11 cellular contexts compared by ENCODE assay signal in genomic region chr9:972512-973294, GRCh38. TPM values are rescaled to one million over a fixed set of nuclear protein-coding genes. Genes with fewer than 3 reads are reported as not detected.
DNase-seq lines count a peak whose midpoint lies in the region; ATAC-seq and TF ChIP-seq lines count a peak whose summit lies in the region.
"Had no signal": no experiment of that assay in that cellular context is flagged by ENCODE, and none has a peak within 500 bp of the region (broad histone marks: within the 10 kb centered on the region; RNA-seq: fewer than 3 reads in every experiment).

No MANE protein-coding gene starts in this region.

- no peaks in the 10 kb centered on the region for H3K9me3 ChIP-seq in PC-9 (ENCODE audit: insufficient read depth, low read depth)

- H3K27me3 Mint-ChIP-seq in glutamatergic neuron (ENCODE audit: unreplicated experiment): peaks cover 53% of the 10 kb centered on the region
- peaks cover 94% of the 10 kb centered on the region for H3K27me3 Mint-ChIP-seq in neural crest cell (ENCODE audit: low read depth)

- H3K79me2 ChIP-seq in PC-9 (ENCODE audit: low read depth): no peaks in the 10 kb centered on the region

- H3K4me3 Mint-ChIP-seq in glutamatergic neuron (ENCODE audit: unreplicated experiment) (peak overlapping the region; percentile 64), neural crest cell (peak overlapping the region; percentile 81)
- H3K4me3 Mint-ChIP-seq: stimulated activated effector memory CD8-positive, alpha-beta T cell treated with anti-CD3 and anti-CD28 coated beads, Interleukin-12 subunit alpha, Interleukin-12 subunit beta, amount 100 ng/mL, for 72 hours had no signal

- H3K4me3 ChIP-seq in PC-9: no peak overlapping the region
- H3K4me3 ChIP-seq: BLaER1 treated with 17β-estradiol and CSF1 and Interleukin-3, amounts not matched to agents 10 nM and 100 nM had no signal

- peaks cover 21% of the 10 kb centered on the region for H3K9me3 Mint-ChIP-seq in glutamatergic neuron (ENCODE audit: unreplicated experiment)
- no peaks in the 10 kb centered on the region for H3K9me3 Mint-ChIP-seq in neural crest cell
- H3K9me3 Mint-ChIP-seq: stimulated activated effector memory CD8-positive, alpha-beta T cell treated with anti-CD3 and anti-CD28 coated beads, Interleukin-12 subunit alpha, Interleukin-12 subunit beta, amount 100 ng/mL, for 72 hours had no signal

- H3F3A ChIP-seq in PC-9 (ENCODE audit: insufficient read depth, low read depth): no peaks in the 10 kb centered on the region

- intact Hi-C loops in left cardiac atrium (cut with DNase I) (no loop called here), Right ventricle myocardium inferior (cut with DNase I) (no loop called here), PC-9 (cut with micrococcal nuclease; ENCODE audit: unreplicated experiment) (no loop called here)

- no peaks in the 10 kb centered on the region for H3K4me1 ChIP-seq in PC-9 (replicated peaks; ENCODE audit: insufficient read depth)

- no peak for DNase-seq in left cardiac atrium
- no peak for DNase-seq in Right ventricle myocardium inferior (ENCODE audit: missing footprints)
- DNase-seq in glutamatergic neuron: peak; percentile 43
- no peak for DNase-seq in neural crest cell (ENCODE audit: low read depth, low spot score)
- no peak for DNase-seq in glomerular visceral epithelial cell (ENCODE audit: extremely low spot score)
- DNase-seq in PC-9: no peak
- no peak for DNase-seq in SIG-M5 treated with dmso at 0.1 percent for 504 hours (lab: John Stamatoyannopoulos, UW; ENCODE audit: unreplicated experiment)
- DNase-seq: brain microvascular endothelial cell had no signal

- no peak overlapping the region for H3K27ac ChIP-seq in PC-9
- H3K27ac ChIP-seq: BLaER1 treated with 17β-estradiol and CSF1 and Interleukin-3, amounts not matched to agents 10 nM and 100 nM; brain microvascular endothelial cell had no signal

- peaks cover 11% of the 10 kb centered on the region for H3K4me1 Mint-ChIP-seq in glutamatergic neuron (ENCODE audit: low read depth, unreplicated experiment)
- H3K4me1 Mint-ChIP-seq in neural crest cell: peaks cover 24% of the 10 kb centered on the region

- no peak overlapping the region for H3K4me2 ChIP-seq in PC-9
- H3K4me2 ChIP-seq: BLaER1 treated with 17β-estradiol and CSF1 and Interleukin-3, amounts not matched to agents 10 nM and 100 nM had no signal

- H4K20me1 ChIP-seq in PC-9 (ENCODE audit: insufficient read depth): no peaks in the 10 kb centered on the region
- H4K20me1 ChIP-seq: BLaER1 treated with 17β-estradiol and CSF1 and Interleukin-3, amounts not matched to agents 10 nM and 100 nM had no signal

- H3K9me2 ChIP-seq in PC-9 (ENCODE audit: insufficient read depth): no peaks in the 10 kb centered on the region

- peak; percentile 3 to 47 for ATAC-seq in left cardiac atrium
- no peak for ATAC-seq in Right ventricle myocardium inferior
- no peak for ATAC-seq in HG02759 (IDR thresholded peaks at IDR 0.05; ENCODE audit: unreplicated experiment)
- ATAC-seq: stimulated activated effector memory CD8-positive, alpha-beta T cell treated with anti-CD3 and anti-CD28 coated beads, Interleukin-12 subunit alpha, Interleukin-12 subunit beta, amount 100 ng/mL, for 72 hours had no signal

- H3K27ac Mint-ChIP-seq in glutamatergic neuron (ENCODE audit: unreplicated experiment) (no peak overlapping the region), neural crest cell (ENCODE audit: unreplicated experiment) (no peak overlapping the region)
- H3K27ac Mint-ChIP-seq: stimulated activated effector memory CD8-positive, alpha-beta T cell treated with anti-CD3 and anti-CD28 coated beads, Interleukin-12 subunit alpha, Interleukin-12 subunit beta, amount 100 ng/mL, for 72 hours had no signal

- no peak overlapping the region for H2AFZ ChIP-seq in PC-9

- no TSS peak for BruUV-seq in PC-9 (replicated peaks; lab: Mats Ljungman, UMichigan)

- CTCF ChIA-PET in PC-9 (lab: Charles Lee): no interaction called here

- no peak for TF ChIP-seq CTCF in glutamatergic neuron (IDR thresholded peaks at IDR 0.05; ENCODE audit: partially characterized antibody, unreplicated experiment)
- TF ChIP-seq CTCF in neural crest cell (conservative IDR thresholded peaks at IDR 0.05): no peak
- no peak for TF ChIP-seq CTCF in PC-9 (conservative IDR thresholded peaks at IDR 0.05)

- peaks cover 6% of the 10 kb centered on the region; the same call in 1 of the 2 replicates for H3K27me3 ChIP-seq in PC-9 (ENCODE audit: insufficient read depth, low read depth)

- H3K36me3 Mint-ChIP-seq in glutamatergic neuron (ENCODE audit: unreplicated experiment) (peaks cover 9% of the 10 kb centered on the region), neural crest cell (ENCODE audit: low read depth) (no peaks in the 10 kb centered on the region)

- POLR2A ChIA-PET in PC-9 (lab: Charles Lee; ENCODE audit: unreplicated experiment): no interaction called here

- no peaks in the 10 kb centered on the region for H3K36me3 ChIP-seq in PC-9 (ENCODE audit: low read depth)
- H3K36me3 ChIP-seq: BLaER1 treated with 17β-estradiol and CSF1 and Interleukin-3, amounts not matched to agents 10 nM and 100 nM; brain microvascular endothelial cell had no signal

RNA-seq across cellular contexts. Expression of gene DMRT3, which starts 3.8 kb away (rescaled TPM):
- total RNA-seq in left cardiac atrium: not detected
- total RNA-seq in Right ventricle myocardium inferior: not detected
- 1.7 TPM for total RNA-seq in glutamatergic neuron (ENCODE audit: unreplicated experiment)
- total RNA-seq in neural crest cell: not detected in 2 replicates
- not detected in 2 replicates for total RNA-seq in PC-9 (2021)

Comparison
In these comparisons a context has a peak if more than half of its experiments do, and no peak if none do; other contexts are left out.
1. ATAC-seq: peak in left cardiac atrium (2 of 2); none in Right ventricle myocardium inferior (single experiment) and HG02759 (single experiment).